Comparison of ENCODE assay signal across 28 cellular contexts in genomic region chr14:31138301-31138700, GRCh38.
A peak's percentile ranks its signal among the peaks of the same experiment; 100 is the strongest.
DNase-seq lines count a peak whose midpoint lies in the region; ATAC-seq and TF ChIP-seq lines count a peak whose summit lies in the region.
"Had no signal": no experiment of that assay in that cellular context is flagged by ENCODE, and none has a peak within 500 bp of the region (broad histone marks: within the 10 kb centered on the region; RNA-seq: fewer than 3 reads in every experiment).

No MANE protein-coding gene starts in this region.

- POLR2A ChIA-PET in CD4-positive, alpha-beta memory T cell (lab: Charles Lee; ENCODE audit: partially characterized antibody) = no interaction called here
- POLR2A ChIA-PET in IMR-90 (lab: Charles Lee; ENCODE audit: unreplicated experiment) (no interaction called here), HEK293T (lab: Yijun Ruan, JAX) (no interaction called here)

- no peak overlapping the region for H3K9ac ChIP-seq in IMR-90 (ENCODE audit: low read depth, low read length)

- H3K4me2 ChIP-seq in IMR-90 (ENCODE audit: low read depth, low read length) = no peak overlapping the region
- H3K4me2 ChIP-seq: A549, PC-9 had no signal

- TF ChIP-seq POLR2A in IMR-90 (IDR thresholded peaks at IDR 0.05; ENCODE audit: low read depth, low read length) = no peak

- H3K4me3 ChIP-seq in CD4-positive, alpha-beta memory T cell (ENCODE audit: low read length in 2 of 2) = no peak overlapping the region
- no peak overlapping the region for H3K4me3 ChIP-seq in IMR-90 (ENCODE audit: insufficient read depth, low read depth, low read length)
- H3K4me3 ChIP-seq: A549, HAP-1, PC-9, SJCRH30 had no signal

- peaks cover 29% of the 10 kb centered on the region for H3K36me3 ChIP-seq in CD4-positive, alpha-beta memory T cell (ENCODE audit: insufficient read depth, low read length)
- peaks cover 36% of the 10 kb centered on the region for H3K36me3 ChIP-seq in IMR-90 (ENCODE audit: control insufficient read depth, insufficient read depth, low read length)

- no peaks in the 10 kb centered on the region for H3K27me3 ChIP-seq in CD4-positive, alpha-beta memory T cell (ENCODE audit: insufficient read depth, low read length)
- H3K27me3 ChIP-seq in IMR-90 (ENCODE audit: control insufficient read depth, insufficient read depth, low read length) = no peaks in the 10 kb centered on the region
- H3K27me3 ChIP-seq: SJCRH30 had no signal

- peaks cover 10% of the 10 kb centered on the region for H3K9me1 ChIP-seq in IMR-90 (ENCODE audit: insufficient read depth, low read length)

- TF ChIP-seq CTCF in IMR-90 (conservative IDR thresholded peaks at IDR 0.05; ENCODE audit: low read depth, low read length) = no peak
- TF ChIP-seq CTCF in nephron progenitor cell (IDR thresholded peaks at IDR 0.05) = no peak

- dilution Hi-C loops in IMR-90 (cut with HindIII; ENCODE audit: low sequenced_read_pairs, unreplicated experiment) = no loop called here

- peak; percentile 72 for ATAC-seq in IMR-90 (ENCODE audit: low read depth)
- ATAC-seq in central memory CD8-positive, alpha-beta T cell (replicated peaks; ENCODE audit: extremely low read depth, poor library complexity, severe bottlenecking) = no peak
- no peak for ATAC-seq in GM19463 (IDR thresholded peaks at IDR 0.05; ENCODE audit: unreplicated experiment)
- ATAC-seq: A549, Right ventricle myocardium inferior, SK-N-SH treated with all-trans-retinoic acid at 6 μM for 48 hours had no signal

- BruUV-seq in IMR-90 (replicated peaks; lab: Mats Ljungman, UMichigan) = no TSS peak

- no peaks in the 10 kb centered on the region for H3K9me3 Mint-ChIP-seq in CD4-positive, alpha-beta memory T cell
- H3K9me3 Mint-ChIP-seq in central memory CD8-positive, alpha-beta T cell = no peaks in the 10 kb centered on the region
- no peaks in the 10 kb centered on the region for H3K9me3 Mint-ChIP-seq in nephron progenitor cell
- H3K9me3 Mint-ChIP-seq: CD14-positive monocyte had no signal

- H2BK120ac ChIP-seq in IMR-90 (ENCODE audit: low read depth, low read length) = no peak overlapping the region

- H3K4me3 Mint-ChIP-seq in CD4-positive, alpha-beta memory T cell = no peak overlapping the region
- no peak overlapping the region for H3K4me3 Mint-ChIP-seq in central memory CD8-positive, alpha-beta T cell
- no peak overlapping the region for H3K4me3 Mint-ChIP-seq in nephron progenitor cell
- H3K4me3 Mint-ChIP-seq: B cell, CD14-positive monocyte had no signal

- no peak overlapping the region for H4K5ac ChIP-seq in IMR-90 (ENCODE audit: low read depth, low read length)

- no peak overlapping the region for H2BK5ac ChIP-seq in IMR-90 (ENCODE audit: low read depth, low read length, poor library complexity, severe bottlenecking)

- no peak overlapping the region for H4K8ac ChIP-seq in IMR-90 (ENCODE audit: low read depth in 2 of 2, low read length in 2 of 2)

- no peak overlapping the region for H3K14ac ChIP-seq in IMR-90 (replicated peaks; ENCODE audit: low read depth, low read length)

- H2BK20ac ChIP-seq in IMR-90 (ENCODE audit: low read depth, low read length) = no peak overlapping the region

- no peak overlapping the region for H4K91ac ChIP-seq in IMR-90 (ENCODE audit: insufficient read depth, low read depth, low read length)

- intact Hi-C loops in CD4-positive, alpha-beta memory T cell (cut with micrococcal nuclease) = no loop called here
- intact Hi-C loops in IMR-90 (cut with micrococcal nuclease) = loop anchor here (5.0 kb wide), 1 partner anchor 69 kb away; the partner anchor contains the start of gene HECTD1

- no peak overlapping the region for H2AK5ac ChIP-seq in IMR-90 (ENCODE audit: low read depth, low read length)

- peaks cover 34 to 49% of the 10 kb centered on the region in 2 donors for H3K36me3 Mint-ChIP-seq in CD4-positive, alpha-beta memory T cell
- H3K36me3 Mint-ChIP-seq in central memory CD8-positive, alpha-beta T cell (ENCODE audit: insufficient read depth) = peaks cover 56% of the 10 kb centered on the region
- H3K36me3 Mint-ChIP-seq in nephron progenitor cell (ENCODE audit: low read depth) = peaks cover 58% of the 10 kb centered on the region

- H3K56ac ChIP-seq in IMR-90 (ENCODE audit: extremely low read depth, insufficient read depth, low read length) = no peak overlapping the region

- H3K23ac ChIP-seq in IMR-90 (ENCODE audit: low read depth, low read length) = no peak overlapping the region

- no peak overlapping the region for H3K18ac ChIP-seq in IMR-90 (ENCODE audit: low read depth, low read length)

- H3K4ac ChIP-seq in IMR-90 (ENCODE audit: low read depth, low read length) = no peak overlapping the region

- no peaks in the 10 kb centered on the region for H4K20me1 ChIP-seq in IMR-90 (ENCODE audit: insufficient read depth, low read length)

- peaks cover 8 to 20% of the 10 kb centered on the region in 2 experiments; a peak in 3 of 4 replicates for H3K79me1 ChIP-seq in IMR-90 (ENCODE audit: low read depth in 1 of 2, low read length in 2 of 2)

- no peak overlapping the region for H2AK9ac ChIP-seq in IMR-90 (replicated peaks; ENCODE audit: low read depth, low read length, poor library complexity)

- no peaks in the 10 kb centered on the region for H3K27me3 Mint-ChIP-seq in CD4-positive, alpha-beta memory T cell
- no peaks in the 10 kb centered on the region for H3K27me3 Mint-ChIP-seq in central memory CD8-positive, alpha-beta T cell
- H3K27me3 Mint-ChIP-seq in nephron progenitor cell (ENCODE audit: low read depth, poor library complexity) = peaks cover 3% of the 10 kb centered on the region
- H3K27me3 Mint-ChIP-seq: B cell had no signal

- no peaks in the 10 kb centered on the region for H3K4me1 Mint-ChIP-seq in CD4-positive, alpha-beta memory T cell
- H3K4me1 Mint-ChIP-seq in central memory CD8-positive, alpha-beta T cell = no peaks in the 10 kb centered on the region
- H3K4me1 Mint-ChIP-seq in nephron progenitor cell = no peaks in the 10 kb centered on the region
- H3K4me1 Mint-ChIP-seq: B cell, CD14-positive monocyte had no signal

- 100% methylated on average over 1 of the region's 2 CpGs; no CpG with 5 or more reads in 1 of the 2 experiments for WGBS in IMR-90 (ENCODE audit: extremely low coverage in 2 of 2, insufficient read length in 1 of 2), 2 experiments

- H2BK15ac ChIP-seq in IMR-90 (ENCODE audit: low read depth, low read length) = no peak overlapping the region

- no peaks in the 10 kb centered on the region for H3K9me3 ChIP-seq in CD4-positive, alpha-beta memory T cell (ENCODE audit: control insufficient read depth in 1 of 2, low read length in 2 of 2)
- H3K9me3 ChIP-seq in IMR-90 (ENCODE audit: control insufficient read depth, insufficient read depth, low read length) = peaks cover 2% of the 10 kb centered on the region; the same call in 1 of the 2 replicates
- H3K9me3 ChIP-seq: A549, HAP-1, SJCRH30 had no signal

- no peak for TF ChIP-seq RAD21 in IMR-90 (IDR thresholded peaks at IDR 0.05; ENCODE audit: low read length)

- H2AFZ ChIP-seq in IMR-90 (replicated peaks; ENCODE audit: low read length, poor library complexity) = no peak overlapping the region
- H2AFZ ChIP-seq: PC-9 had no signal

- no peak for DNase-seq in CD4-positive, alpha-beta memory T cell
- DNase-seq in IMR-90 (peak; percentile 6), nephron progenitor cell (no peak), DMS 273 (lab: John Stamatoyannopoulos, UW; ENCODE audit: unreplicated experiment) (no peak), HEK293T (ENCODE audit: extremely low spot score) (no peak), KG1 (lab: John Stamatoyannopoulos, UW) (no peak)
- DNase-seq in central memory CD8-positive, alpha-beta T cell (ENCODE audit: low spot score in 2 of 2) = no peak
- DNase-seq: Calu3; DMS153; DND-41; GOT3; NCI-H1048; NCI-H1417; NCI-H1694; NCI-H2029 treated with DMSO at 0.1 percent for 48 hours; NCI-H446 treated with DMSO at 0.1 percent for 48 hours; NCI-H526; NCI-H82; NK-92 treated with Interleukin-12 subunit alpha and Interleukin-12 subunit beta, amount 100 ng/mL, for 24 hours; PC-9; SJCRH30 had no signal

- H3K27ac ChIP-seq in CD4-positive, alpha-beta memory T cell (ENCODE audit: low read depth, low read length) = no peak overlapping the region
- no peak overlapping the region for H3K27ac ChIP-seq in IMR-90 (ENCODE audit: insufficient read depth, low read length)
- H3K27ac ChIP-seq: A549, PC-9, SJCRH30 had no signal

- no peaks in the 10 kb centered on the region for H3K4me1 ChIP-seq in CD4-positive, alpha-beta memory T cell (ENCODE audit: insufficient read depth, low read length)
- H3K4me1 ChIP-seq in IMR-90 (ENCODE audit: control insufficient read depth, insufficient read depth, low read length) = peaks cover 6% of the 10 kb centered on the region
- H3K4me1 ChIP-seq: SJCRH30 had no signal

- CTCF ChIA-PET in CD4-positive, alpha-beta memory T cell (lab: Charles Lee; ENCODE audit: partially characterized antibody) = no interaction called here
- CTCF ChIA-PET in IMR-90 (lab: Yijun Ruan, JAX) = no interaction called here
- CTCF ChIA-PET in HEK293T (lab: Yijun Ruan, JAX) = interaction anchor here (0.6 kb wide), 1 partner anchor 83 kb away, joined by 3 read pairs; no protein-coding TSS in a partner anchor

- in situ Hi-C loops in IMR-90 (cut with MboI; ENCODE audit: low sequenced_read_pairs) = no loop called here

- peak overlapping the region in 4 of 7 donors; percentile 29 to 72 (median 54) for H3K27ac Mint-ChIP-seq in CD4-positive, alpha-beta memory T cell
- H3K27ac Mint-ChIP-seq in central memory CD8-positive, alpha-beta T cell (ENCODE audit: low read depth) = peak overlapping the region; percentile 46
- H3K27ac Mint-ChIP-seq in nephron progenitor cell = peak overlapping the region; percentile 88
- H3K27ac Mint-ChIP-seq: B cell had no signal

TF ChIP-seq in IMR-90, 13 proteins besides CTCF, POLR2A, EP300 and RAD21:
- TF ChIP-seq CEBPB (IDR thresholded peaks at IDR 0.05; ENCODE audit: low read depth, low read length) = peak; percentile 79
- no peak for TF ChIP-seq NFE2L2 (IDR thresholded peaks at IDR 0.05; ENCODE audit: low read depth, low read length)

TF ChIP-seq in HEK293T, 16 proteins besides CTCF, POLR2A, EP300 and RAD21 (continues in another document):
- TF ChIP-seq NFRKB (IDR thresholded peaks at IDR 0.05) (no peak), FOXK2 (IDR thresholded peaks at IDR 0.05) (no peak), FOXM1 (IDR thresholded peaks at IDR 0.05; ENCODE audit: borderline replicate concordance) (no peak), PKNOX1 (IDR thresholded peaks at IDR 0.05) (no peak), ELF4 (IDR thresholded peaks at IDR 0.05) (no peak), LEF1 (IDR thresholded peaks at IDR 0.05; ENCODE audit: borderline replicate concordance) (no peak), L3MBTL2 (conservative IDR thresholded peaks at IDR 0.05) (no peak), CTBP1 (IDR thresholded peaks at IDR 0.05; ENCODE audit: borderline replicate concordance) (no peak), FOXA1 (IDR thresholded peaks at IDR 0.05) (no peak)
